ENCODE assay signal across 12 cellular contexts in the genomic region with DNA sequence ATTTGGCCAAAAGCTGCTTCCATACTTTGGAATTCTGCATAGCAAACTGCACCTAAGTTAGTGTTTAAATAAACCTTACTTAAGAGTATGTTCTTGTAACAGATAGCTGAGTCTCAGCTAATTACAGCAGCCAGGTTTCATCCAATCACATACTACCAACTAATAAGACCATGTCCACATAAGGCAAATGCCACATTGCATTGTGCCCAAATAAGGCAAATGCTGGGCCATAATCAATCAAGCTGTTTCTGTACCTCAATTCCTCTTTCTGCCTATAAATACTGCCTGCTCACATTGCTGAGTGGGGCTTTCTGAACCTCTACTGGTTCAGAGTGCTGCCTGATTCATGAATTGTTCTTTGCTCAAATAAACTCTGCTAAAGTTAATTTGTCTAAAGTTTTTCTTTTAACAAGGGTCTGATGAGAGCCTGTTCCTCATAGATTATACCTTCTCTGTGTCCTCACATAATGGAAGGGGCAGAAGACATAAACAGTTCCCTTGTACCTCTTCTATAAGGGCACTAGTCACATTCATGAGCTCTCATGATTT. TPM values are rescaled to one million over a fixed set of nuclear protein-coding genes. Genes with fewer than 3 reads are reported as not detected.
DNase-seq lines count a peak whose midpoint lies in the region; ATAC-seq, FAIRE-seq and TF ChIP-seq lines count a peak whose summit lies in the region.
"Had no signal": no experiment of that assay in that cellular context is flagged by ENCODE, and none has a peak within 500 bp of the region (broad histone marks: within the 10 kb centered on the region; RNA-seq: fewer than 3 reads in every experiment).

No MANE protein-coding gene starts in this region.

- TF ChIP-seq CTCF in HEK293 (tag by site-specific recombination; IDR thresholded peaks at IDR 0.05): no peak

- no peak overlapping the region for H3K4me3 Mint-ChIP-seq in activated T-cell treated with anti-CD3 and anti-CD28 coated beads, Interleukin-2, amount 50 U/mL, for 24 hours
- H3K4me3 Mint-ChIP-seq in activated T-cell treated with anti-CD3 and anti-CD28 coated beads, Interleukin-2, amount 50 U/mL, for 4 hours: no peak overlapping the region
- no peak overlapping the region for H3K4me3 Mint-ChIP-seq in activated T-helper 2 cell treated with anti-CD3 and anti-CD28 coated beads, Interferon-gamma antibody, Interleukin-2, Interleukin-4, amounts not matched to agents 10 μg/mL and 5 μg/mL and 100 μg/mL, durations not matched to agents 14 hours and 24 hours and 36 hours (ENCODE audit: low read depth)
- H3K4me3 Mint-ChIP-seq: GM23338 had no signal

- FAIRE-seq in GM12892 (lab: Jason Lieb, UNC): peak; percentile 27

- no peaks in the 10 kb centered on the region for H3K9me3 ChIP-seq in HEK293 (ENCODE audit: control insufficient read depth, insufficient read depth, low read depth, low read length)

- POLR2A ChIA-PET in HEK293 (lab: Yijun Ruan, JAX): no interaction called here

- no peak overlapping the region for H3K4me3 ChIP-seq in HEK293 (ENCODE audit: low read depth, low read length)
- H3K4me3 ChIP-seq: GM23338 had no signal

- H3K27ac Mint-ChIP-seq in activated T-cell treated with anti-CD3 and anti-CD28 coated beads, Interleukin-2, amount 50 U/mL, for 24 hours: peak overlapping the region; percentile 48
- H3K27ac Mint-ChIP-seq in activated T-helper 2 cell treated with anti-CD3 and anti-CD28 coated beads, Interferon-gamma antibody, Interleukin-2, Interleukin-4, amounts not matched to agents 10 μg/mL and 5 μg/mL and 100 μg/mL, durations not matched to agents 14 hours and 24 hours and 36 hours: peak overlapping the region; percentile 54
- H3K27ac Mint-ChIP-seq: GM23338, IgD-negative memory B cell had no signal

- H3K36me3 ChIP-seq in HEK293 (ENCODE audit: control insufficient read depth in 2 of 2, insufficient read depth in 1 of 2, low read length in 2 of 2): no peaks in the 10 kb centered on the region

- no peak for ATAC-seq in activated T-cell treated with anti-CD3 and anti-CD28 coated beads, Interleukin-2, amount 50 U/mL, for 4 hours
- no peak for ATAC-seq in GM18498 (IDR thresholded peaks at IDR 0.05; ENCODE audit: unreplicated experiment)
- ATAC-seq: GM23338 had no signal

- peaks cover 8% of the 10 kb centered on the region for H3K36me3 Mint-ChIP-seq in activated T-cell treated with anti-CD3 and anti-CD28 coated beads, Interleukin-2, amount 50 U/mL, for 24 hours (ENCODE audit: low read depth)
- no peaks in the 10 kb centered on the region for H3K36me3 Mint-ChIP-seq in activated T-cell treated with anti-CD3 and anti-CD28 coated beads, Interleukin-2, amount 50 U/mL, for 4 hours (ENCODE audit: insufficient read depth)
- peaks cover 2% of the 10 kb centered on the region for H3K36me3 Mint-ChIP-seq in activated T-helper 2 cell treated with anti-CD3 and anti-CD28 coated beads, Interferon-gamma antibody, Interleukin-2, Interleukin-4, amounts not matched to agents 10 μg/mL and 5 μg/mL and 100 μg/mL, durations not matched to agents 14 hours and 24 hours and 36 hours (ENCODE audit: low read depth)
- H3K36me3 Mint-ChIP-seq: IgD-negative memory B cell had no signal

- peaks cover 13% of the 10 kb centered on the region for H3K4me1 ChIP-seq in HEK293 (ENCODE audit: control insufficient read depth, insufficient read depth, low read length)

- no peak for DNase-seq in activated T-cell treated with anti-CD3 and anti-CD28 coated beads, Interleukin-2, amount 50 U/mL, for 24 hours
- no peak for DNase-seq in activated T-cell treated with anti-CD3 and anti-CD28 coated beads, Interleukin-2, amount 50 U/mL, for 4 hours
- DNase-seq in GM12892 (ENCODE audit: insufficient read length) (no peak), activated gamma-delta T cell (lab: John Stamatoyannopoulos, UW) (no peak), NCI-H1092 treated with DMSO at 0.1 percent for 48 hours (lab: John Stamatoyannopoulos, UW) (no peak)
- DNase-seq in activated T-helper 2 cell treated with anti-CD3 and anti-CD28 coated beads, Interferon-gamma antibody, Interleukin-2, Interleukin-4, amounts not matched to agents 10 μg/mL and 5 μg/mL and 100 μg/mL, durations not matched to agents 14 hours and 24 hours and 36 hours (ENCODE audit: low spot score): no peak
- DNase-seq: H7, KG1 had no signal

- intact Hi-C loops in activated T-helper 2 cell treated with anti-CD3 and anti-CD28 coated beads, Interferon-gamma antibody, Interleukin-2, Interleukin-4, amounts not matched to agents 10 μg/mL and 5 μg/mL and 100 μg/mL, durations not matched to agents 14 hours and 24 hours and 36 hours (cut with micrococcal nuclease): loop anchor here (1.0 kb wide), 1 partner anchor 30 kb away; a partner anchor contains a TSS

- no peak overlapping the region for H3K27ac ChIP-seq in HEK293 (ENCODE audit: extremely low read depth, low read depth, low read length)

- H3K9me3 Mint-ChIP-seq in activated T-cell treated with anti-CD3 and anti-CD28 coated beads, Interleukin-2, amount 50 U/mL, for 24 hours: no peaks in the 10 kb centered on the region
- no peaks in the 10 kb centered on the region for H3K9me3 Mint-ChIP-seq in activated T-cell treated with anti-CD3 and anti-CD28 coated beads, Interleukin-2, amount 50 U/mL, for 4 hours
- no peaks in the 10 kb centered on the region for H3K9me3 Mint-ChIP-seq in activated T-helper 2 cell treated with anti-CD3 and anti-CD28 coated beads, Interferon-gamma antibody, Interleukin-2, Interleukin-4, amounts not matched to agents 10 μg/mL and 5 μg/mL and 100 μg/mL, durations not matched to agents 14 hours and 24 hours and 36 hours
- H3K9me3 Mint-ChIP-seq: GM23338, IgD-negative memory B cell had no signal

- no peak for TF ChIP-seq POLR2A in GM12892 (IDR thresholded peaks at IDR 0.05; ENCODE audit: low read depth, low read length)

- H3K27me3 Mint-ChIP-seq in activated T-cell treated with anti-CD3 and anti-CD28 coated beads, Interleukin-2, amount 50 U/mL, for 24 hours: no peaks in the 10 kb centered on the region
- peaks cover 5% of the 10 kb centered on the region for H3K27me3 Mint-ChIP-seq in activated T-cell treated with anti-CD3 and anti-CD28 coated beads, Interleukin-2, amount 50 U/mL, for 4 hours (ENCODE audit: low read depth)
- H3K27me3 Mint-ChIP-seq in activated T-helper 2 cell treated with anti-CD3 and anti-CD28 coated beads, Interferon-gamma antibody, Interleukin-2, Interleukin-4, amounts not matched to agents 10 μg/mL and 5 μg/mL and 100 μg/mL, durations not matched to agents 14 hours and 24 hours and 36 hours (ENCODE audit: low read depth): no peaks in the 10 kb centered on the region
- H3K27me3 Mint-ChIP-seq: IgD-negative memory B cell had no signal

- CTCF ChIA-PET in HEK293 (lab: Yijun Ruan, JAX): interaction anchor here (0.5 kb wide), 1 partner anchor 20 kb away, joined by 8 read pairs; no protein-coding TSS in a partner anchor

- peaks cover 36% of the 10 kb centered on the region for H3K4me1 Mint-ChIP-seq in activated T-cell treated with anti-CD3 and anti-CD28 coated beads, Interleukin-2, amount 50 U/mL, for 24 hours (ENCODE audit: low read depth)
- peaks cover 17% of the 10 kb centered on the region for H3K4me1 Mint-ChIP-seq in activated T-cell treated with anti-CD3 and anti-CD28 coated beads, Interleukin-2, amount 50 U/mL, for 4 hours (ENCODE audit: low read depth)
- peaks cover 42% of the 10 kb centered on the region for H3K4me1 Mint-ChIP-seq in activated T-helper 2 cell treated with anti-CD3 and anti-CD28 coated beads, Interferon-gamma antibody, Interleukin-2, Interleukin-4, amounts not matched to agents 10 μg/mL and 5 μg/mL and 100 μg/mL, durations not matched to agents 14 hours and 24 hours and 36 hours (ENCODE audit: low read depth)

TF ChIP-seq in HEK293, 187 proteins besides CTCF, POLR2A, EP300 and RAD21:
- TF ChIP-seq BCL11B (tag by site-specific recombination; IDR thresholded peaks at IDR 0.05; ENCODE audit: low read depth) (no peak), ZNF549 (tag by site-specific recombination; IDR thresholded peaks at IDR 0.05) (peak; percentile 99)

RNA-seq across cellular contexts. Expression of a gene that starts 4.4 kb away (rescaled TPM):
- total RNA-seq in activated T-cell treated with anti-CD3 and anti-CD28 coated beads, Interleukin-2, amount 50 U/mL, for 4 hours: 10 to 100 TPM; 77.8 to 96.1 (median 89.7) TPM
- 48.8 TPM for polyA plus RNA-seq in GM12892 (2012; ENCODE audit: missing spikeins)
- total RNA-seq in activated T-helper 2 cell treated with anti-CD3 and anti-CD28 coated beads, Interferon-gamma antibody, Interleukin-2, Interleukin-4, amounts not matched to agents 10 μg/mL and 5 μg/mL and 100 μg/mL, durations not matched to agents 14 hours and 24 hours and 36 hours: 118 and 123 TPM in 2 replicates

RNA-seq across cellular contexts. Expression of a gene that starts 29.6 kb away (rescaled TPM):
- 10 to 100 TPM; 30.0 to 32.9 (median 32.7) TPM for total RNA-seq in activated T-cell treated with anti-CD3 and anti-CD28 coated beads, Interleukin-2, amount 50 U/mL, for 4 hours
- polyA plus RNA-seq in GM12892 (2012; ENCODE audit: missing spikeins): 10.6 TPM
- 26.6 and 28.7 TPM in 2 replicates for total RNA-seq in activated T-helper 2 cell treated with anti-CD3 and anti-CD28 coated beads, Interferon-gamma antibody, Interleukin-2, Interleukin-4, amounts not matched to agents 10 μg/mL and 5 μg/mL and 100 μg/mL, durations not matched to agents 14 hours and 24 hours and 36 hours

RNA-seq across cellular contexts. Expression of a gene that starts 50.5 kb away (rescaled TPM):
- total RNA-seq in activated T-cell treated with anti-CD3 and anti-CD28 coated beads, Interleukin-2, amount 50 U/mL, for 4 hours: 10 to 100 TPM; 13.1 to 15.6 (median 13.7) TPM
- polyA plus RNA-seq in GM12892 (2012; ENCODE audit: missing spikeins): 14.4 TPM
- 16.1 and 17.2 TPM in 2 replicates for total RNA-seq in activated T-helper 2 cell treated with anti-CD3 and anti-CD28 coated beads, Interferon-gamma antibody, Interleukin-2, Interleukin-4, amounts not matched to agents 10 μg/mL and 5 μg/mL and 100 μg/mL, durations not matched to agents 14 hours and 24 hours and 36 hours
